Comparison of ENCODE assay signal across 16 cellular contexts in the genomic region with DNA sequence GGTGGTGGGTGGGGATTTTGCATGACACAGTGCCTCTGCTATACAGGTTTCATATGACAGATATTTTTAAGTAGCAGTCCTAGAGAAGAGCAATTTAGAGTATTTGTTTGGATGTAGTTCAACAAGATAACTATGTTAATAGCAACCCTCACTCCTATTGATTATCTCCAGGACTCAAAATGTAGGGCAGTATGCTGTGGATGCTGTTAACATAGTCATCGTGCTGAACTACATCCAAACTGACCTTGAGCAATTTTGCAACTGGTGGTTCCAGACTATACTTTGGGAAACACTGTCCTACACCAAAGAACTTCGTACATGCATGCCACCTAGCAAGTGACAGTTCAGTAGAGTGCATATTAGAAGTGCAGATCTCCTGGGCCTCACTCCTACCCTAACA.
DNase-seq lines count a peak whose midpoint lies in the region; ATAC-seq and TF ChIP-seq lines count a peak whose summit lies in the region.
"Had no signal": no experiment of that assay in that cellular context is flagged by ENCODE, and none has a peak within 500 bp of the region (broad histone marks: within the 10 kb centered on the region; RNA-seq: fewer than 3 reads in every experiment).

No MANE protein-coding gene starts in this region.

- no peak for TF ChIP-seq CTCF in right atrium auricular region (IDR thresholded peaks at IDR 0.05)
- no peak for TF ChIP-seq CTCF in nephron (IDR thresholded peaks at IDR 0.05; ENCODE audit: unreplicated experiment in 3 of 3)

- intact Hi-C loops in Right ventricle myocardium inferior (cut with DNase I) (no loop called here), left ventricle myocardium superior (cut with micrococcal nuclease) (no loop called here)

- no peak overlapping the region for H3K4me3 ChIP-seq in right atrium auricular region
- H3K4me3 ChIP-seq: BLaER1 had no signal

- peak; percentile 94 for ATAC-seq in Right ventricle myocardium inferior
- peak; percentile 84 for ATAC-seq in left ventricle myocardium superior

- no peaks in the 10 kb centered on the region for H3K27me3 Mint-ChIP-seq in nephron (ENCODE audit: low read depth)

- H3K27ac ChIP-seq in right atrium auricular region = no peak overlapping the region
- H3K27ac ChIP-seq: BLaER1, HL-60 had no signal

- no peaks in the 10 kb centered on the region for H3K36me3 Mint-ChIP-seq in nephron (ENCODE audit: low read depth)
- H3K36me3 Mint-ChIP-seq: CD4-positive, CD25-positive, alpha-beta regulatory T cell had no signal

- no peaks in the 10 kb centered on the region for H3K4me1 ChIP-seq in right atrium auricular region

- H3K4me1 Mint-ChIP-seq in nephron = peaks cover 57% of the 10 kb centered on the region

- no peak overlapping the region for H3K4me3 Mint-ChIP-seq in nephron
- H3K4me3 Mint-ChIP-seq: CD4-positive, CD25-positive, alpha-beta regulatory T cell; HFFc6 had no signal

- H3K9me3 ChIP-seq in right atrium auricular region = no peaks in the 10 kb centered on the region
- H3K9me3 ChIP-seq: BLaER1 had no signal

- no peaks in the 10 kb centered on the region for H3K27me3 ChIP-seq in right atrium auricular region
- H3K27me3 ChIP-seq: BLaER1 had no signal

- H3K9me3 Mint-ChIP-seq in nephron = no peaks in the 10 kb centered on the region

- DNase-seq in Right ventricle myocardium inferior (ENCODE audit: missing footprints) = no peak
- DNase-seq in right atrium auricular region (ENCODE audit: low spot score) = no peak
- DNase-seq in NCI-H748 (lab: John Stamatoyannopoulos, UW; ENCODE audit: unreplicated experiment) = peak; percentile 21
- no peak for DNase-seq in left ventricle myocardium superior
- no peak for DNase-seq in cerebellum (ENCODE audit: low spot score)
- DNase-seq in HK-2 (ENCODE audit: unreplicated experiment) = no peak
- DNase-seq: 8988T; AML-193; CD4-positive, CD25-positive, alpha-beta regulatory T cell; DMS53; GF-D8; HCEC 1CT; HFFc6 had no signal

- H3K36me3 ChIP-seq in right atrium auricular region = no peaks in the 10 kb centered on the region
- H3K36me3 ChIP-seq: BLaER1 had no signal

- H3K27ac Mint-ChIP-seq in nephron = peak overlapping the region; percentile 6 to 96 (median 88)
- H3K27ac Mint-ChIP-seq: HFFc6 had no signal
